In genomic region chr11:102451041-102451692, GRCh38 we compare ENCODE assay signal across 8 cellular contexts. TPM values are rescaled to one million over a fixed set of nuclear protein-coding genes. Genes with fewer than 3 reads are reported as not detected.
DNase-seq lines count a peak whose midpoint lies in the region; ATAC-seq, FAIRE-seq and TF ChIP-seq lines count a peak whose summit lies in the region.

No MANE protein-coding gene starts in this region.

- intact Hi-C loops in body of pancreas (cut with DNase I), result no loop called here

- 10 to 11% methylated on average over 6 of the region's 6 CpGs for WGBS in body of pancreas, 2 donors
- WGBS in upper lobe of left lung, 2 donors, result 22 to 25% methylated on average over 6 of the region's 6 CpGs

- peaks cover 82% of the 10 kb centered on the region for H3K4me1 Mint-ChIP-seq in activated naive CD4-positive, alpha-beta T cell treated with anti-CD3 and anti-CD28 coated beads, Interleukin-2, amount 50 U/mL, for 24 hours

- TF ChIP-seq POLR2A in body of pancreas (IDR thresholded peaks at IDR 0.05), result no peak
- no peak for TF ChIP-seq POLR2A in upper lobe of left lung (IDR thresholded peaks at IDR 0.05)
- no peak for TF ChIP-seq POLR2A in GM12892 (IDR thresholded peaks at IDR 0.05; ENCODE audit: low read depth, low read length)

- H3K27me3 ChIP-seq in body of pancreas (no peaks in the 10 kb centered on the region), upper lobe of left lung (no peaks in the 10 kb centered on the region)

- peak overlapping the region; percentile 89 to 97 (median 93) for H3K27ac ChIP-seq in body of pancreas
- peak overlapping the region; percentile 88 to 97 (median 92) for H3K27ac ChIP-seq in upper lobe of left lung

- H3K36me3 ChIP-seq in body of pancreas (replicated peaks in 1 of 2; ENCODE audit: insufficient read depth in 1 of 2, low read depth in 2 of 2), result peaks cover 0 to 2% of the 10 kb centered on the region in 2 donors
- H3K36me3 ChIP-seq in upper lobe of left lung, result peaks cover 0 to 17% (median 0%) of the 10 kb centered on the region in 4 donors

- no peak for FAIRE-seq in GM12892 (lab: Jason Lieb, UNC)

- peak overlapping the region; percentile 97 for H3K27ac Mint-ChIP-seq in activated naive CD4-positive, alpha-beta T cell treated with anti-CD3 and anti-CD28 coated beads, Interleukin-2, amount 50 U/mL, for 24 hours

- DNase-seq in activated naive CD4-positive, alpha-beta T cell (lab: John Stamatoyannopoulos, UW), result no peak
- DNase-seq in body of pancreas, result no peak
- DNase-seq in medulla oblongata (ENCODE audit: extremely low spot score), result peak; percentile 44
- DNase-seq in upper lobe of left lung, result no peak
- no peak for DNase-seq in GM12892 (ENCODE audit: insufficient read length)
- DNase-seq in NCI-H2196 (lab: John Stamatoyannopoulos, UW; ENCODE audit: unreplicated experiment), result no peak
- no peak for DNase-seq in NCI-H1092 treated with DMSO at 0.1 percent for 48 hours (lab: John Stamatoyannopoulos, UW)

- H3K9me3 Mint-ChIP-seq in activated naive CD4-positive, alpha-beta T cell treated with anti-CD3 and anti-CD28 coated beads, Interleukin-2, amount 50 U/mL, for 24 hours, result no peaks in the 10 kb centered on the region

- peak overlapping the region; percentile 94 for H3K4me3 Mint-ChIP-seq in activated naive CD4-positive, alpha-beta T cell treated with anti-CD3 and anti-CD28 coated beads, Interleukin-2, amount 50 U/mL, for 24 hours

- H3K4me1 ChIP-seq in body of pancreas (peaks cover 40% of the 10 kb centered on the region), upper lobe of left lung (peaks cover 39 to 55% (median 49%) of the 10 kb centered on the region in 4 donors)

- no peaks in the 10 kb centered on the region for H3K9me3 ChIP-seq in body of pancreas
- H3K9me3 ChIP-seq in upper lobe of left lung, result no peaks in the 10 kb centered on the region

- no peak for TF ChIP-seq EP300 in upper lobe of left lung (IDR thresholded peaks at IDR 0.05)

- TF ChIP-seq CTCF in body of pancreas (IDR thresholded peaks at IDR 0.05) (no peak), upper lobe of left lung (IDR thresholded peaks at IDR 0.05) (no peak)

- H3K36me3 Mint-ChIP-seq in activated naive CD4-positive, alpha-beta T cell treated with anti-CD3 and anti-CD28 coated beads, Interleukin-2, amount 50 U/mL, for 24 hours, result peaks cover 18% of the 10 kb centered on the region

- H3K27me3 Mint-ChIP-seq in activated naive CD4-positive, alpha-beta T cell treated with anti-CD3 and anti-CD28 coated beads, Interleukin-2, amount 50 U/mL, for 24 hours, result no peaks in the 10 kb centered on the region

- ATAC-seq in body of pancreas, result no peak
- no peak for ATAC-seq in upper lobe of left lung (ENCODE audit: low FRiP score in 2 of 2)

- H3K4me3 ChIP-seq in body of pancreas (peak overlapping the region; percentile 77 to 89), upper lobe of left lung (peak overlapping the region; percentile 91 to 97 (median 95))

RNA-seq across cellular contexts. Expression of gene TMEM123, which starts 1.4 kb away (rescaled TPM):
- total RNA-seq in body of pancreas, result 10 to 100 TPM; 40.2 to 82.5 TPM
- 100 to 1,000 TPM in 4 of 6 donors, 10 to 100 TPM in 2; 55.5 to 200 (median 121) TPM for total RNA-seq in upper lobe of left lung
- 128 TPM for polyA plus RNA-seq in GM12892 (2012; ENCODE audit: missing spikeins)
